16 cellular contexts compared by ENCODE assay signal in genomic region chr6:146419576-146419975, GRCh38.
DNase-seq lines count a peak whose midpoint lies in the region; FAIRE-seq and TF ChIP-seq lines count a peak whose summit lies in the region.
"Had no signal": no experiment of that assay in that cellular context is flagged by ENCODE, and none has a peak within 500 bp of the region (broad histone marks: within the 10 kb centered on the region; RNA-seq: fewer than 3 reads in every experiment).

No MANE protein-coding gene starts in this region.

- H4K91ac ChIP-seq in H1 (replicated peaks; ENCODE audit: insufficient read length, low read length) = no peak overlapping the region

- intact Hi-C loops in posterior vena cava (cut with DNase I) = no loop called here

- H3K27ac ChIP-seq in BLaER1 treated with 17β-estradiol and CSF1 and Interleukin-3, amounts not matched to agents 10 nM and 100 nM = peak overlapping the region in 3 of 11 experiments; percentile 6 to 44 (median 25); a peak in 4 of 22 replicates
- H3K27ac ChIP-seq in H1 (ENCODE audit: low read depth, low read length) = no peak overlapping the region
- H3K27ac ChIP-seq: HL-60 had no signal

- TF ChIP-seq EP300 in H1 (IDR thresholded peaks at IDR 0.05; ENCODE audit: borderline replicate concordance in 1 of 2, low read depth in 2 of 2, low read length in 2 of 2) = no peak

- no peak for TF ChIP-seq RAD21 in H1 (IDR thresholded peaks at IDR 0.05 in 1 of 2, conservative IDR thresholded peaks at IDR 0.05 in 1 of 2; ENCODE audit: low read depth in 2 of 2, low read length in 2 of 2)

- H3K14ac ChIP-seq in H1 (ENCODE audit: insufficient read length) = no peak overlapping the region

- CTCF ChIA-PET in H1 (lab: Charles Lee; ENCODE audit: partially characterized antibody) = interaction anchor here (0.8 to 1.6 kb wide), 2 partner anchors 7 to 15 kb away, joined by 3 to 4 read pairs; no protein-coding TSS in a partner anchor

- H3K23ac ChIP-seq in H1 (ENCODE audit: insufficient read length) = no peak overlapping the region

- H3K9me3 ChIP-seq in BLaER1 treated with 17β-estradiol and CSF1 and Interleukin-3, amounts not matched to agents 10 nM and 100 nM (replicated peaks in 1 of 11) = no peaks in the 10 kb centered on the region
- H3K9me3 ChIP-seq in Loucy (ENCODE audit: insufficient read depth, low read depth, low read length) (no peaks in the 10 kb centered on the region), H1 (ENCODE audit: insufficient read depth in 2 of 2, low read depth in 1 of 2, low read length in 1 of 2) (no peaks in the 10 kb centered on the region)
- H3K9me3 ChIP-seq: BE2C had no signal

- H2AFZ ChIP-seq in Loucy (ENCODE audit: low read length) = no peak overlapping the region
- peak overlapping the region; percentile 70 for H2AFZ ChIP-seq in H1 (ENCODE audit: low read length)

- no peak overlapping the region for H3K9ac ChIP-seq in BLaER1 treated with 17β-estradiol and CSF1 and Interleukin-3, amounts not matched to agents 10 nM and 100 nM
- peak overlapping the region; percentile 31 for H3K9ac ChIP-seq in Loucy (ENCODE audit: low read depth, low read length, poor library complexity, severe bottlenecking)
- H3K9ac ChIP-seq in H1 (replicated peaks in 1 of 4; ENCODE audit: extremely low read depth in 1 of 4, low read depth in 3 of 4, low read length in 3 of 4) = no peak overlapping the region

- peak overlapping the region; percentile 27 to 63 (median 56) for H3K4me2 ChIP-seq in BLaER1 treated with 17β-estradiol and CSF1 and Interleukin-3, amounts not matched to agents 10 nM and 100 nM
- peak overlapping the region; percentile 67 for H3K4me2 ChIP-seq in Loucy (ENCODE audit: low read depth, low read length, poor library complexity, severe bottlenecking)
- no peak overlapping the region for H3K4me2 ChIP-seq in H1 (ENCODE audit: insufficient read depth in 1 of 2, low read depth in 2 of 2, low read length in 2 of 2)

- H3K56ac ChIP-seq in H1 (replicated peaks; ENCODE audit: insufficient read length, low read depth, low read length) = no peak overlapping the region

- no peak overlapping the region for H2BK120ac ChIP-seq in H1 (replicated peaks; ENCODE audit: low read depth, low read length)

- TF ChIP-seq POLR2A in H1 (IDR thresholded peaks at IDR 0.05; ENCODE audit: control extremely low read depth in 1 of 2, low read depth in 2 of 2, low read length in 2 of 2) = no peak

- H3K4me1 ChIP-seq in BLaER1 treated with 17β-estradiol and CSF1 and Interleukin-3, amounts not matched to agents 10 nM and 100 nM = peaks cover 26 to 42% (median 28%) of the 10 kb centered on the region in 10 experiments
- H3K4me1 ChIP-seq in Loucy (ENCODE audit: insufficient read depth, low read length, poor library complexity, severe bottlenecking) = peaks cover 52% of the 10 kb centered on the region
- H3K4me1 ChIP-seq in H1 (replicated peaks in 1 of 4; ENCODE audit: control insufficient read depth in 3 of 4, insufficient read depth in 4 of 4, low read length in 3 of 4) = no peaks in the 10 kb centered on the region

- no peak overlapping the region for H2BK15ac ChIP-seq in H1 (ENCODE audit: low read length)

- H2BK12ac ChIP-seq in H1 (ENCODE audit: low read depth, low read length) = no peak overlapping the region

- FAIRE-seq in H1 (lab: Jason Lieb, UNC) = no peak
- FAIRE-seq: GM12878, GM19239 had no signal

- no peak overlapping the region for H3K4me3 ChIP-seq in BLaER1 treated with 17β-estradiol and CSF1 and Interleukin-3, amounts not matched to agents 10 nM and 100 nM
- H3K4me3 ChIP-seq in Loucy (ENCODE audit: low read length, poor library complexity, severe bottlenecking) (peak overlapping the region; percentile 21), H1 (ENCODE audit: extremely low read depth in 1 of 4, insufficient read depth in 2 of 4, low read depth in 3 of 4, low read length in 4 of 4) (no peak overlapping the region)
- H3K4me3 ChIP-seq: GM12878 had no signal

- no peak overlapping the region for H4K5ac ChIP-seq in H1 (ENCODE audit: insufficient read length, low read depth, low read length)

- H3K23me2 ChIP-seq in H1 (ENCODE audit: low read depth, low read length) = no peaks in the 10 kb centered on the region

- no peaks in the 10 kb centered on the region for H3K27me3 ChIP-seq in BLaER1 treated with 17β-estradiol and CSF1 and Interleukin-3, amounts not matched to agents 10 nM and 100 nM
- no peaks in the 10 kb centered on the region for H3K27me3 ChIP-seq in Loucy (ENCODE audit: insufficient read depth, low read length, poor library complexity, severe bottlenecking)
- H3K27me3 ChIP-seq in H1 (replicated peaks in 1 of 4; ENCODE audit: control insufficient read depth in 3 of 4, extremely low read depth in 1 of 4, insufficient read depth in 3 of 4, low read length in 3 of 4) = no peaks in the 10 kb centered on the region
- H3K27me3 ChIP-seq: BE2C had no signal

- no peaks in the 10 kb centered on the region for H3K36me3 ChIP-seq in BLaER1 treated with 17β-estradiol and CSF1 and Interleukin-3, amounts not matched to agents 10 nM and 100 nM
- H3K36me3 ChIP-seq in Loucy (ENCODE audit: insufficient read depth, low read length) = no peaks in the 10 kb centered on the region
- H3K36me3 ChIP-seq in H1 (ENCODE audit: control insufficient read depth in 2 of 4, insufficient read depth in 4 of 4, low read length in 3 of 4) = no peaks in the 10 kb centered on the region
- H3K36me3 ChIP-seq: BE2C had no signal

- H2BK20ac ChIP-seq in H1 (ENCODE audit: low read length) = no peak overlapping the region

- WGBS in H1 (ENCODE audit: extremely low coverage in 1 of 2, insufficient coverage in 1 of 2, insufficient read length in 1 of 2, insufficient replicate concordance in 2 of 2, low coverage in 1 of 2, low lambda C conversion rate in 2 of 2, missing lambda C conversion rate in 1 of 2), 2 experiments = 86% methylated on average over 5 of the region's 5 CpGs; no CpG with 5 or more reads in 1 of the 2 experiments

- H2AK5ac ChIP-seq in H1 (ENCODE audit: low read depth, low read length) = no peak overlapping the region

- no peak overlapping the region for H3K18ac ChIP-seq in H1 (ENCODE audit: extremely low read depth, low read length)

- no peaks in the 10 kb centered on the region for H3K9me2 ChIP-seq in Loucy (replicated peaks; ENCODE audit: low read depth, low read length)

- TF ChIP-seq CTCF in Loucy (conservative IDR thresholded peaks at IDR 0.05; ENCODE audit: low read length) (no peak), H1 (IDR thresholded peaks at IDR 0.05; ENCODE audit: control extremely low read depth in 1 of 3, insufficient read depth in 1 of 3, low read depth in 1 of 3, low read length in 3 of 3) (no peak)

- H4K20me1 ChIP-seq in BLaER1 treated with 17β-estradiol and CSF1 and Interleukin-3, amounts not matched to agents 10 nM and 100 nM = no peaks in the 10 kb centered on the region
- H4K20me1 ChIP-seq in Loucy (ENCODE audit: insufficient read depth, low read length, poor library complexity, severe bottlenecking) (no peaks in the 10 kb centered on the region), H1 (replicated peaks in 1 of 2; ENCODE audit: control insufficient read depth in 1 of 2, insufficient read depth in 2 of 2, low read length in 2 of 2) (no peaks in the 10 kb centered on the region)

- H3K79me2 ChIP-seq in Loucy (ENCODE audit: insufficient read depth, low read length) = no peaks in the 10 kb centered on the region
- H3K79me2 ChIP-seq in H1 (ENCODE audit: control insufficient read depth in 1 of 2, insufficient read depth in 2 of 2, low read length in 2 of 2) = no peaks in the 10 kb centered on the region

- no peak overlapping the region for H3K4ac ChIP-seq in H1 (replicated peaks; ENCODE audit: insufficient read length, low read depth, low read length)

- no peak overlapping the region for H2BK5ac ChIP-seq in H1 (ENCODE audit: low read depth, low read length)

- H3F3A ChIP-seq in Loucy (ENCODE audit: low read depth) = peaks cover 7% of the 10 kb centered on the region

- H3K79me1 ChIP-seq in H1 (ENCODE audit: low read depth, low read length) = no peaks in the 10 kb centered on the region

- DNase-seq in H1 (ENCODE audit: low read depth in 1 of 2, low spot score in 2 of 2) (no peak), posterior vena cava (ENCODE audit: low spot score) (no peak), OCI-M1 (lab: John Stamatoyannopoulos, UW) (no peak)
- DNase-seq in stimulated activated naive CD4-positive, alpha-beta T cell treated with Interleukin-2 at 50 U/mL for 16 hours (lab: John Stamatoyannopoulos, UW) = no peak
- DNase-seq: ACHN; BE2C; Calu3; CD4-positive, alpha-beta memory T cell; DMS79 treated with DMSO at 0.1 percent for 48 hours; H7; HFFc6 had no signal

- H4K8ac ChIP-seq in H1 (ENCODE audit: extremely low read depth, insufficient read depth, low read length) = no peak overlapping the region

- POLR2A ChIA-PET in H1 (lab: Charles Lee; ENCODE audit: partially characterized antibody) = no interaction called here

TF ChIP-seq in H1, 55 proteins besides CTCF, POLR2A, EP300 and RAD21:
- TF ChIP-seq MAFK (IDR thresholded peaks at IDR 0.05; ENCODE audit: low read depth, low read length) = no peak
- no peak for TF ChIP-seq CHD2 (IDR thresholded peaks at IDR 0.05; ENCODE audit: low read length)
- no peak for TF ChIP-seq SIX5 (IDR thresholded peaks at IDR 0.05; ENCODE audit: low read depth, low read length)
- TF ChIP-seq POU5F1 (IDR thresholded peaks at IDR 0.05; ENCODE audit: low read depth, low read length) = no peak
- no peak for TF ChIP-seq TBP (IDR thresholded peaks at IDR 0.05; ENCODE audit: low read depth, low read length)
- no peak for TF ChIP-seq TEAD4 (IDR thresholded peaks at IDR 0.05; ENCODE audit: low read depth, low read length)
- no peak for TF ChIP-seq GABPA (IDR thresholded peaks at IDR 0.05; ENCODE audit: borderline replicate concordance, insufficient read depth, low read length)
- TF ChIP-seq KDM1A (IDR thresholded peaks at IDR 0.05; ENCODE audit: borderline replicate concordance, low read length) = no peak
- TF ChIP-seq SRF (IDR thresholded peaks at IDR 0.05; ENCODE audit: low read depth, low read length) = no peak
- no peak for TF ChIP-seq TAF7 (optimal IDR thresholded peaks at IDR 0.05; ENCODE audit: borderline replicate concordance, low read depth, low read length)
- no peak for TF ChIP-seq BRCA1 (IDR thresholded peaks at IDR 0.05; ENCODE audit: low read depth, low read length)
- TF ChIP-seq POLR2AphosphoS5 (IDR thresholded peaks at IDR 0.05; ENCODE audit: low read depth, low read length) = no peak
- TF ChIP-seq NRF1 (IDR thresholded peaks at IDR 0.05; ENCODE audit: low read depth, low read length) = no peak
- no peak for TF ChIP-seq EZH2 (IDR thresholded peaks at IDR 0.05; ENCODE audit: low read depth, low read length, severe bottlenecking)

Comparison
In these comparisons a context has a peak if more than half of its experiments do, and no peak if none do; other contexts are left out.
1. H3K4me2 ChIP-seq: peak in BLaER1 treated with 17β-estradiol and CSF1 and Interleukin-3, amounts not matched to agents 10 nM and 100 nM (11 of 11) and Loucy (single experiment); none in H1 (0 of 2).